Comparison of ENCODE assay signal across 17 cellular contexts in genomic region chr10:7405637-7406036, GRCh38. TPM values are rescaled to one million over a fixed set of nuclear protein-coding genes. Genes with fewer than 3 reads are reported as not detected.
DNase-seq lines count a peak whose midpoint lies in the region; ATAC-seq and TF ChIP-seq lines count a peak whose summit lies in the region.
"Had no signal": no experiment of that assay in that cellular context is flagged by ENCODE, and none has a peak within 500 bp of the region (broad histone marks: within the 10 kb centered on the region; RNA-seq: fewer than 3 reads in every experiment).

No MANE protein-coding gene starts in this region.

- in situ Hi-C loops in gastrocnemius medialis (cut with MboI; ENCODE audit: low sequenced_read_pairs in 4 of 4), result loop anchor here in 3 of 4 donors (5.0 to 25.0 kb wide), 5 partner anchors 143 to 993 kb away; no protein-coding TSS in a partner anchor

- no peaks in the 10 kb centered on the region for H3K36me3 ChIP-seq in gastrocnemius medialis
- H3K36me3 ChIP-seq: neutrophil had no signal

- no peak for TF ChIP-seq CTCF in gastrocnemius medialis (IDR thresholded peaks at IDR 0.05 in 4 of 5, conservative IDR thresholded peaks at IDR 0.05 in 1 of 5)

- ATAC-seq in activated T-cell treated with anti-CD3 and anti-CD28 coated beads, Interleukin-2, amount 50 U/mL, for 72 hours (replicated peaks in 1 of 2), result no peak
- no peak for ATAC-seq in central memory CD8-positive, alpha-beta T cell (replicated peaks; ENCODE audit: extremely low read depth, poor library complexity, severe bottlenecking)
- ATAC-seq in gastrocnemius medialis, result no peak
- ATAC-seq: activated T-cell treated with anti-CD3 and anti-CD28 coated beads, Interleukin-2, amount 50 U/mL, for 4 hours; stimulated activated naive B cell treated with anti-CD40 and anti-IgM and Interleukin-4, amounts not matched to agents 10 μg/mL and 1 μg/mL and 100 μg/mL, for 72 hours; T-cell had no signal

- intact Hi-C loops in gastrocnemius medialis (cut with DNase I; ENCODE audit: low total_unique reads), result loop anchor here (10.0 kb wide), 1 partner anchor 1001 kb away; no protein-coding TSS in a partner anchor

- H3K27ac ChIP-seq in gastrocnemius medialis, result peak overlapping the region; percentile 26 to 84 (median 78)
- H3K27ac ChIP-seq: neutrophil, PC-9 had no signal

- H3K27ac Mint-ChIP-seq in activated T-cell treated with anti-CD3 and anti-CD28 coated beads, Interleukin-2, amount 50 U/mL, for 72 hours, result peak overlapping the region; percentile 85
- H3K27ac Mint-ChIP-seq in central memory CD8-positive, alpha-beta T cell (ENCODE audit: low read depth), result peak overlapping the region; percentile 65

- H3K9me3 Mint-ChIP-seq in activated T-cell treated with anti-CD3 and anti-CD28 coated beads, Interleukin-2, amount 50 U/mL, for 72 hours, result no peaks in the 10 kb centered on the region
- H3K9me3 Mint-ChIP-seq in central memory CD8-positive, alpha-beta T cell, result no peaks in the 10 kb centered on the region
- H3K9me3 Mint-ChIP-seq: activated T-cell treated with anti-CD3 and anti-CD28 coated beads, Interleukin-2, amount 50 U/mL, for 4 hours; stimulated activated naive B cell treated with anti-CD40 and anti-IgM and Interleukin-4, amounts not matched to agents 10 μg/mL and 1 μg/mL and 100 μg/mL, for 72 hours; T-cell had no signal

- peaks cover 29 to 36% of the 10 kb centered on the region in 2 donors for H3K4me1 ChIP-seq in gastrocnemius medialis

- peak overlapping the region in 1 of 2 donors; percentile 7 for H3K4me3 Mint-ChIP-seq in activated T-cell treated with anti-CD3 and anti-CD28 coated beads, Interleukin-2, amount 50 U/mL, for 72 hours
- H3K4me3 Mint-ChIP-seq in central memory CD8-positive, alpha-beta T cell, result no peak overlapping the region

- H3K4me3 ChIP-seq in gastrocnemius medialis, result no peak overlapping the region
- H3K4me3 ChIP-seq: dorsolateral prefrontal cortex, PC-9 had no signal

- peaks cover 39% of the 10 kb centered on the region for H3K4me1 Mint-ChIP-seq in activated T-cell treated with anti-CD3 and anti-CD28 coated beads, Interleukin-2, amount 50 U/mL, for 72 hours (ENCODE audit: low read depth)
- H3K4me1 Mint-ChIP-seq in central memory CD8-positive, alpha-beta T cell, result peaks cover 73% of the 10 kb centered on the region

- H3K27me3 Mint-ChIP-seq in activated T-cell treated with anti-CD3 and anti-CD28 coated beads, Interleukin-2, amount 50 U/mL, for 72 hours (ENCODE audit: low read depth), result no peaks in the 10 kb centered on the region
- H3K27me3 Mint-ChIP-seq in central memory CD8-positive, alpha-beta T cell, result no peaks in the 10 kb centered on the region
- H3K27me3 Mint-ChIP-seq: stimulated activated naive B cell treated with anti-CD40 and anti-IgM and Interleukin-4, amounts not matched to agents 10 μg/mL and 1 μg/mL and 100 μg/mL, for 72 hours had no signal

- peaks cover 2 to 5% of the 10 kb centered on the region in 2 donors for H3K36me3 Mint-ChIP-seq in activated T-cell treated with anti-CD3 and anti-CD28 coated beads, Interleukin-2, amount 50 U/mL, for 72 hours (ENCODE audit: insufficient read depth in 2 of 2)
- peaks cover 15% of the 10 kb centered on the region for H3K36me3 Mint-ChIP-seq in central memory CD8-positive, alpha-beta T cell (ENCODE audit: insufficient read depth)

- H3K9me3 ChIP-seq in gastrocnemius medialis, result no peaks in the 10 kb centered on the region
- H3K9me3 ChIP-seq: neutrophil had no signal

- H3K27me3 ChIP-seq in gastrocnemius medialis, result no peaks in the 10 kb centered on the region

- no peak for TF ChIP-seq POLR2A in gastrocnemius medialis (IDR thresholded peaks at IDR 0.05)

- no peak for DNase-seq in activated T-cell treated with anti-CD3 and anti-CD28 coated beads, Interleukin-2, amount 50 U/mL, for 72 hours
- DNase-seq in activated T-cell treated with anti-CD3 and anti-CD28 coated beads for 4 hours (no peak), NOMO-1 treated with DMSO at 0.1 percent for 48 hours (lab: John Stamatoyannopoulos, UW; ENCODE audit: unreplicated experiment) (peak; percentile 58), gastrocnemius medialis (no peak), DMS114 treated with DMSO at 0.1 percent for 48 hours (lab: John Stamatoyannopoulos, UW; ENCODE audit: unreplicated experiment) (no peak), iPS-NIHi7 (ENCODE audit: extremely low spot score) (no peak)
- DNase-seq in central memory CD8-positive, alpha-beta T cell (ENCODE audit: low spot score in 2 of 2), result no peak
- no peak for DNase-seq in stimulated activated CD4-positive, alpha-beta T cell treated with anti-CD3 and anti-CD28 coated beads, Interleukin-4, amount 100 ng/mL, for 4 hours
- DNase-seq: activated T-cell treated with anti-CD3 and anti-CD28 coated beads, Interleukin-2, amount 50 U/mL, for 4 hours; dorsolateral prefrontal cortex; mammary epithelial cell; NCI-H1436; NCI-H446; PC-9; stimulated activated naive B cell treated with anti-CD40 and anti-IgM and Interleukin-4, amounts not matched to agents 10 μg/mL and 1 μg/mL and 100 μg/mL, for 72 hours; T-cell had no signal

RNA-seq across cellular contexts. Expression of gene SFMBT2, which starts 5.2 kb away (rescaled TPM):
- 10 to 100 TPM; 28.2 to 42.1 TPM for total RNA-seq in activated T-cell treated with anti-CD3 and anti-CD28 coated beads, Interleukin-2, amount 50 U/mL, for 72 hours
- 1 to 10 TPM; 1.1 to 6.9 (median 2.1) TPM for total RNA-seq in gastrocnemius medialis
